Comparison of ENCODE assay signal across 4 cellular contexts in genomic region chr21:40634141-40634540, GRCh38.
"Had no signal": no experiment of that assay in that cellular context is flagged by ENCODE, and none has a peak within 500 bp of the region (broad histone marks: within the 10 kb centered on the region; RNA-seq: fewer than 3 reads in every experiment).

No MANE protein-coding gene starts in this region.

- H3K27ac Mint-ChIP-seq: GM23338, H9 had no signal

- DNase-seq: H9, HCEC 1CT, IMR-90 had no signal

- H3K9me3 Mint-ChIP-seq: H9 had no signal

- H3K4me3 Mint-ChIP-seq: GM23338, H9 had no signal

- H3K4me1 Mint-ChIP-seq: GM23338 had no signal
